ENCODE assay signal across 8 cellular contexts in genomic region chr1:16175610-16176553, GRCh38. TPM values are rescaled to one million over a fixed set of nuclear protein-coding genes. Genes with fewer than 3 reads are reported as not detected.
DNase-seq lines count a peak whose midpoint lies in the region; ATAC-seq and TF ChIP-seq lines count a peak whose summit lies in the region.

No MANE protein-coding gene starts in this region.

- peaks cover 33% of the 10 kb centered on the region for H3K79me1 ChIP-seq in trophoblast cell (ENCODE audit: low read length)

- H3K36me3 ChIP-seq in GM23248 (ENCODE audit: low read depth) (no peaks in the 10 kb centered on the region), trophoblast cell (ENCODE audit: control insufficient read depth in 1 of 2, insufficient read depth in 2 of 2, low read length in 2 of 2) (no peaks in the 10 kb centered on the region)

- peak overlapping the region; percentile 78 for H3K27ac ChIP-seq in GM23248
- H3K27ac ChIP-seq in trophoblast cell (ENCODE audit: low read depth, low read length), result no peak overlapping the region

- H3K4me1 Mint-ChIP-seq in T-helper 2 cell treated with Interferon-gamma antibody and Interleukin-4, amounts not matched to agents 5 μg/mL and 100 μg/mL, for 36 hours (ENCODE audit: low read depth), result no peaks in the 10 kb centered on the region

- no peak overlapping the region for H4K12ac ChIP-seq in trophoblast cell (ENCODE audit: low read depth, low read length)

- H2BK120ac ChIP-seq in trophoblast cell (ENCODE audit: insufficient read depth, low read length, poor library complexity), result peak overlapping the region; percentile 37

- H3K14ac ChIP-seq in trophoblast cell (ENCODE audit: low read length), result peak overlapping the region; percentile 24

- peak; percentile 98 for DNase-seq in GM23248
- peak; percentile 87 for DNase-seq in T1000 (lab: John Stamatoyannopoulos, UW)
- DNase-seq in globus pallidus (ENCODE audit: low spot score), result peak; percentile 73
- DNase-seq in trophoblast cell, result no peak
- DNase-seq in T-helper 2 cell treated with Interferon-gamma antibody and Interleukin-4, amounts not matched to agents 5 μg/mL and 100 μg/mL, for 36 hours (ENCODE audit: low spot score), result no peak
- DNase-seq in NOMO-1 (lab: John Stamatoyannopoulos, UW; ENCODE audit: unreplicated experiment in 2 of 2), result no peak
- no peak for DNase-seq in erythroblast (lab: John Stamatoyannopoulos, UW)

- H3K9me3 Mint-ChIP-seq in T-helper 2 cell treated with Interferon-gamma antibody and Interleukin-4, amounts not matched to agents 5 μg/mL and 100 μg/mL, for 36 hours, result no peaks in the 10 kb centered on the region

- no peak for TF ChIP-seq POLR2A in erythroblast (IDR thresholded peaks at IDR 0.05; ENCODE audit: low read length)

- H3K4me3 ChIP-seq in GM23248, result peak overlapping the region; percentile 15; the same call in 1 of the 2 replicates
- no peak overlapping the region for H3K4me3 ChIP-seq in trophoblast cell (ENCODE audit: low read depth, low read length)

- peak overlapping the region; percentile 62 for H3K9ac ChIP-seq in GM23248
- H3K9ac ChIP-seq in trophoblast cell (ENCODE audit: low read length), result no peak overlapping the region

- H2AK5ac ChIP-seq in trophoblast cell (ENCODE audit: low read length), result peak overlapping the region; percentile 85

- H3K9me2 ChIP-seq in GM23248 (ENCODE audit: insufficient read depth), result no peaks in the 10 kb centered on the region

- no peak overlapping the region for H3K27ac Mint-ChIP-seq in T-helper 2 cell treated with Interferon-gamma antibody and Interleukin-4, amounts not matched to agents 5 μg/mL and 100 μg/mL, for 36 hours

- H3K9me3 ChIP-seq in GM23248 (ENCODE audit: low read depth), result no peaks in the 10 kb centered on the region
- peaks cover 4% of the 10 kb centered on the region for H3K9me3 ChIP-seq in trophoblast cell (ENCODE audit: insufficient read depth, low read depth, low read length)

- no peaks in the 10 kb centered on the region for H3K79me2 ChIP-seq in GM23248 (ENCODE audit: insufficient read depth)
- peaks cover 4% of the 10 kb centered on the region for H3K79me2 ChIP-seq in trophoblast cell (ENCODE audit: control insufficient read depth, insufficient read depth, low read length, poor library complexity)

- H3K27me3 Mint-ChIP-seq in T-helper 2 cell treated with Interferon-gamma antibody and Interleukin-4, amounts not matched to agents 5 μg/mL and 100 μg/mL, for 36 hours (ENCODE audit: low read depth), result no peaks in the 10 kb centered on the region

- in situ Hi-C loops in GM23248 (cut with MboI), result no loop called here

- H3K27me3 ChIP-seq in GM23248 (replicated peaks; ENCODE audit: insufficient read depth) (no peaks in the 10 kb centered on the region; the same call in 1 of the 2 replicates), trophoblast cell (ENCODE audit: insufficient read depth, low read length) (no peaks in the 10 kb centered on the region)

- H3K4me2 ChIP-seq in GM23248 (ENCODE audit: unreplicated experiment) (peak overlapping the region; percentile 64), trophoblast cell (ENCODE audit: low read length) (no peak overlapping the region)

- no peak for ATAC-seq in HG02623 (IDR thresholded peaks at IDR 0.05; ENCODE audit: unreplicated experiment)

- H3K4ac ChIP-seq in trophoblast cell (ENCODE audit: low read depth, low read length), result peak overlapping the region; percentile 21

- peak overlapping the region; percentile 83 for H2BK12ac ChIP-seq in trophoblast cell (ENCODE audit: low read length)

- H3K4me3 Mint-ChIP-seq in T-helper 2 cell treated with Interferon-gamma antibody and Interleukin-4, amounts not matched to agents 5 μg/mL and 100 μg/mL, for 36 hours, result no peak overlapping the region

- H3K36me3 Mint-ChIP-seq in T-helper 2 cell treated with Interferon-gamma antibody and Interleukin-4, amounts not matched to agents 5 μg/mL and 100 μg/mL, for 36 hours (ENCODE audit: low read depth), result no peaks in the 10 kb centered on the region

- peak overlapping the region; percentile 68 for H4K91ac ChIP-seq in trophoblast cell (ENCODE audit: low read depth, low read length)

- H3F3A ChIP-seq in GM23248 (ENCODE audit: insufficient read depth), result peaks cover 13% of the 10 kb centered on the region

- H2AFZ ChIP-seq in GM23248, result peak overlapping the region; percentile 27
- no peak overlapping the region for H2AFZ ChIP-seq in trophoblast cell (ENCODE audit: insufficient read depth, low read length, poor library complexity)

- H4K8ac ChIP-seq in trophoblast cell (ENCODE audit: low read depth, low read length), result peak overlapping the region; percentile 8

- peak overlapping the region; percentile 25 for H2BK5ac ChIP-seq in trophoblast cell (ENCODE audit: low read depth, low read length, poor library complexity)

- H3K4me1 ChIP-seq in GM23248 (ENCODE audit: insufficient read depth) (peaks cover 45% of the 10 kb centered on the region), trophoblast cell (ENCODE audit: control insufficient read depth in 1 of 2, insufficient read depth in 2 of 2, low read length in 2 of 2) (peaks cover 28 to 46% of the 10 kb centered on the region in 2 experiments)

- peak overlapping the region; percentile 32 for H3K18ac ChIP-seq in trophoblast cell (ENCODE audit: low read length)

- H3K23ac ChIP-seq in trophoblast cell (ENCODE audit: low read length), result no peak overlapping the region

- no peaks in the 10 kb centered on the region for H4K20me1 ChIP-seq in GM23248 (ENCODE audit: insufficient read depth)

- 13 to 14% methylated on average over 24 of the region's 24 CpGs for WGBS in GM23248 (ENCODE audit: low coverage in 1 of 2, low lambda C conversion rate in 2 of 2, missing lambda C conversion rate in 2 of 2), 2 experiments
- no CpG with 5 or more reads among the region's 24 CpGs for WGBS in trophoblast cell (ENCODE audit: extremely low coverage, insufficient coverage, insufficient read length)

RNA-seq across cellular contexts. Expression of gene EPHA2, which starts 20.0 kb away (rescaled TPM):
- 20.4 and 21.7 TPM in 2 replicates for total RNA-seq in GM23248 (2014; rRNA removed; shearing (Covaris generic))
- polyA plus RNA-seq in GM23248 (2016; fragmentation: Nextera tagmentation; extraction: Ambion mirVana), result 8.0 and 8.8 TPM in 2 replicates
- polyA plus RNA-seq in trophoblast cell (2013), result 27.6 and 30.3 TPM in 2 replicates

RNA-seq across cellular contexts. Expression of gene ARHGEF19, which starts 36.6 kb away (rescaled TPM):
- 8.6 and 12.1 TPM in 2 replicates for total RNA-seq in GM23248 (2014; rRNA removed; shearing (Covaris generic))
- polyA plus RNA-seq in GM23248 (2016; fragmentation: Nextera tagmentation; extraction: Ambion mirVana), result 13.3 and 14.2 TPM in 2 replicates
- polyA plus RNA-seq in trophoblast cell (2013), result 10.9 and 12.8 TPM in 2 replicates

Comparison
In these comparisons a context has a peak if more than half of its experiments do, and no peak if none do; other contexts are left out.
1. DNase-seq: peak in GM23248 (single experiment), T1000 (single experiment) and globus pallidus (single experiment); none in trophoblast cell (0 of 2), T-helper 2 cell treated with Interferon-gamma antibody and Interleukin-4, amounts not matched to agents 5 μg/mL and 100 μg/mL, for 36 hours (single experiment), NOMO-1 (0 of 2) and erythroblast (0 of 2).